ENCODE assay signal across 22 cellular contexts in genomic region chr19:45682908-45683307, GRCh38. TPM values are rescaled to one million over a fixed set of nuclear protein-coding genes. Genes with fewer than 3 reads are reported as not detected.
"Had no signal": no experiment of that assay in that cellular context is flagged by ENCODE, and none has a peak within 500 bp of the region (broad histone marks: within the 10 kb centered on the region; RNA-seq: fewer than 3 reads in every experiment).

No MANE protein-coding gene starts in this region.

- H3K27me3 Mint-ChIP-seq: activated CD4-positive, alpha-beta memory T cell treated with anti-CD3 and anti-CD28 coated beads for 36 hours; activated CD8-positive, alpha-beta memory T cell treated with anti-CD3 and anti-CD28 coated beads, Interleukin-2, amount 10 ng/mL, durations not matched to agents 7 days and 5 days; activated naive CD4-positive, alpha-beta T cell treated with anti-CD3 and anti-CD28 coated beads, Interleukin-2, amount 50 U/mL, for 24 hours; effector memory CD8-positive, alpha-beta T cell had no signal

- ATAC-seq: activated CD4-positive, CD25-positive, alpha-beta regulatory T cell treated with anti-CD3 and anti-CD28 coated beads, Interleukin-2, amount 50 U/mL, for 24 hours; activated CD8-positive, alpha-beta memory T cell treated with anti-CD3 and anti-CD28 coated beads, Interleukin-2, amount 10 ng/mL, durations not matched to agents 7 days and 5 days; activated T-cell treated with anti-CD3 and anti-CD28 coated beads, Interleukin-2, amount 50 U/mL, for 4 hours; effector memory CD8-positive, alpha-beta T cell; gastrocnemius medialis; heart left ventricle; left cardiac atrium; lower lobe of right lung; pancreas had no signal

- H3K9me3 ChIP-seq: gastrocnemius medialis, heart left ventricle, lower lobe of right lung, pancreas, thyroid gland had no signal

- FAIRE-seq: pancreas, urothelium cell line had no signal

- DNase-seq: activated CD4-positive, alpha-beta memory T cell treated with anti-CD3 and anti-CD28 coated beads for 36 hours; activated CD8-positive, alpha-beta memory T cell treated with anti-CD3 and anti-CD28 coated beads, Interleukin-2, amount 10 ng/mL, durations not matched to agents 7 days and 5 days; activated effector memory CD4-positive, alpha-beta T cell treated with Interleukin-2 at 50 U/mL for 16 hours; activated T-cell treated with anti-CD3 and anti-CD28 coated beads, Interleukin-2, amount 50 U/mL, for 4 hours; amygdala; brain microvascular endothelial cell; cerebellar nuclear complex; effector memory CD8-positive, alpha-beta T cell; erythroblast; gastrocnemius medialis; heart left ventricle; left cardiac atrium; lower lobe of right lung; midbrain; pancreas; stimulated activated CD4-positive, alpha-beta T cell treated with anti-CD3 and anti-CD28 coated beads, Interleukin-1b, Interleukin-23, amount 100 ng/mL, for 48 hours; thyroid gland had no signal

- H3K4me3 ChIP-seq: gastrocnemius medialis, heart left ventricle, lower lobe of right lung, pancreas, thyroid gland had no signal

- H3K9me3 Mint-ChIP-seq: activated CD4-positive, alpha-beta memory T cell treated with anti-CD3 and anti-CD28 coated beads for 36 hours; activated naive CD4-positive, alpha-beta T cell treated with anti-CD3 and anti-CD28 coated beads, Interleukin-2, amount 50 U/mL, for 24 hours; activated T-cell treated with anti-CD3 and anti-CD28 coated beads, Interleukin-2, amount 50 U/mL, for 4 hours; dendritic cell treated with granulocyte-macrophage colony-stimulating factor and Interleukin-4, amounts not matched to agents 40 ng/mL and 50 ng/mL, for 4 days; effector memory CD8-positive, alpha-beta T cell; T-helper 2 cell treated with Interferon-gamma antibody and Interleukin-4, amounts not matched to agents 5 μg/mL and 100 μg/mL, for 36 hours had no signal

- H3K4me3 Mint-ChIP-seq: activated CD4-positive, alpha-beta memory T cell treated with anti-CD3 and anti-CD28 coated beads for 36 hours; activated CD8-positive, alpha-beta memory T cell treated with anti-CD3 and anti-CD28 coated beads, Interleukin-2, amount 10 ng/mL, durations not matched to agents 7 days and 5 days; activated naive CD4-positive, alpha-beta T cell treated with anti-CD3 and anti-CD28 coated beads, Interleukin-2, amount 50 U/mL, for 24 hours; activated T-cell treated with anti-CD3 and anti-CD28 coated beads, Interleukin-2, amount 50 U/mL, for 4 hours; dendritic cell treated with granulocyte-macrophage colony-stimulating factor and Interleukin-4, amounts not matched to agents 40 ng/mL and 50 ng/mL, for 4 days; effector memory CD8-positive, alpha-beta T cell; T-helper 2 cell treated with Interferon-gamma antibody and Interleukin-4, amounts not matched to agents 5 μg/mL and 100 μg/mL, for 36 hours had no signal

- H3K27ac Mint-ChIP-seq: activated CD4-positive, alpha-beta memory T cell treated with anti-CD3 and anti-CD28 coated beads for 36 hours; activated CD8-positive, alpha-beta memory T cell treated with anti-CD3 and anti-CD28 coated beads, Interleukin-2, amount 10 ng/mL, durations not matched to agents 7 days and 5 days; activated naive CD4-positive, alpha-beta T cell treated with anti-CD3 and anti-CD28 coated beads, Interleukin-2, amount 50 U/mL, for 24 hours; dendritic cell treated with granulocyte-macrophage colony-stimulating factor and Interleukin-4, amounts not matched to agents 40 ng/mL and 50 ng/mL, for 4 days; effector memory CD8-positive, alpha-beta T cell; T-helper 2 cell treated with Interferon-gamma antibody and Interleukin-4, amounts not matched to agents 5 μg/mL and 100 μg/mL, for 36 hours had no signal

- H3K27me3 ChIP-seq: brain microvascular endothelial cell, pancreas, thyroid gland had no signal

- H3K27ac ChIP-seq: brain microvascular endothelial cell, heart left ventricle, lower lobe of right lung, thyroid gland had no signal

RNA-seq across cellular contexts. Expression of gene GIPR, which starts 14.9 kb away (rescaled TPM):
- total RNA-seq: gastrocnemius medialis had no signal
